In the genomic region with DNA sequence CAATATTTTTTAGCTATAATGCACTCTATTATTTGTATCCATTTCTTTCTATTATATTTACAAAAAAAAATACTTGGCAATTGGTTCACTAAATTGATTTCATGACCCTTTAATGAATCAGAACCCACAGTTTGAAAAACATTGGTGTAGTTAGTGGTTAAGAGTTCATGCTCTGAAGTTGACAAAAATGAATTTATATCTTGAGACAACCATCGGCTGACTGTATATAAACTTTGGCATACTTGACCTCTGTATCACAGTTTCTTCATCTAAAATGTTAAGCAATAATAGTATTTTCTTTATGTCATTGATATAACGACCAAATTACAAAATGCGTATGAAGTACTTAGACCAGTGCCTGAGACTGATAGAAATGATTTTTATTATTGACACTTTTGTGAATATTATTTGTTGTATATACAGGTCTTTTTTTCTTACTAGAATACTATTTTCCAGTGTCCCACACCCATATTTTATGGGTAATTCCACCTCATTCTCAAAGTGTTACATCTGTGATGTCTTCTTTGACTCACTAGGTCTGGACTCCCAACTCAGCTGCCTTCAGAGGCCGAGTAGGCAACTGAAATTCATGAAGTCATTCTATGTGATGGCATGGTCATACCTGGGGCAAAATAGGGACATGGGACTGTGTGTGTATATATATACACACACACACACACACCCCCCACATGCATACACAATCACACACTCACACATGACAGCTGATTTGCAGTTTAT, we compare ENCODE assay signal across 18 cellular contexts.
DNase-seq lines count a peak whose midpoint lies in the region; ATAC-seq and TF ChIP-seq lines count a peak whose summit lies in the region.
"Had no signal": no experiment of that assay in that cellular context is flagged by ENCODE, and none has a peak within 500 bp of the region (broad histone marks: within the 10 kb centered on the region; RNA-seq: fewer than 3 reads in every experiment).

No MANE protein-coding gene starts in this region.

- H3K4me2 ChIP-seq in smooth muscle cell = no peak overlapping the region
- H3K4me2 ChIP-seq: BLaER1 treated with 17β-estradiol and CSF1 and Interleukin-3, amounts not matched to agents 10 nM and 100 nM had no signal

- DNase-seq in GM04503 (ENCODE audit: low read depth) (peak; percentile 15), amniotic epithelial cell (ENCODE audit: low read depth) (peak; percentile 50), fibroblast of villous mesenchyme (ENCODE audit: low read depth) (peak; percentile 33), smooth muscle cell (lab: John Stamatoyannopoulos, UW; ENCODE audit: unreplicated experiment) (no peak), stomach (no peak), prostate gland (ENCODE audit: low spot score) (no peak)
- DNase-seq: CD8-positive, alpha-beta memory T cell; DMS79; GDM1; KG1; NCI-H1436; NCI-H2029; NCI-H2171; NCI-H748 treated with DMSO at 0.1 percent for 48 hours; OCI-M1; SIG-M5 had no signal

- H3K9ac ChIP-seq in smooth muscle cell (ENCODE audit: low read depth) = no peak overlapping the region
- H3K9ac ChIP-seq: BLaER1 treated with 17β-estradiol and CSF1 and Interleukin-3, amounts not matched to agents 10 nM and 100 nM had no signal

- no peaks in the 10 kb centered on the region for H3K4me1 ChIP-seq in smooth muscle cell (ENCODE audit: low read depth)
- H3K4me1 ChIP-seq in stomach = peaks cover 0 to 5% (median 0%) of the 10 kb centered on the region in 4 donors
- no peaks in the 10 kb centered on the region for H3K4me1 ChIP-seq in prostate gland (replicated peaks)
- H3K4me1 ChIP-seq: BLaER1 treated with 17β-estradiol and CSF1 and Interleukin-3, amounts not matched to agents 10 nM and 100 nM had no signal

- no peaks in the 10 kb centered on the region for H3F3A ChIP-seq in smooth muscle cell (ENCODE audit: low read depth)

- TF ChIP-seq POLR2A in stomach (IDR thresholded peaks at IDR 0.05) (no peak), prostate gland (IDR thresholded peaks at IDR 0.05) (no peak)

- no peak for ATAC-seq in HG03442 (IDR thresholded peaks at IDR 0.05; ENCODE audit: unreplicated experiment)

- no peaks in the 10 kb centered on the region for H4K20me1 ChIP-seq in smooth muscle cell (ENCODE audit: low read depth)
- H4K20me1 ChIP-seq: BLaER1 treated with 17β-estradiol and CSF1 and Interleukin-3, amounts not matched to agents 10 nM and 100 nM had no signal

- WGBS in smooth muscle cell (ENCODE audit: low lambda C conversion rate) = 84% methylated on average over 4 of the region's 4 CpGs
- WGBS in stomach, 5 donors = 78 to 88% (median 83%) methylated on average over 4 of the region's 4 CpGs
- WGBS in prostate gland = 90% methylated on average over 4 of the region's 4 CpGs

- H3K27ac ChIP-seq in smooth muscle cell (ENCODE audit: low read depth) (no peak overlapping the region), stomach (no peak overlapping the region), prostate gland (no peak overlapping the region)
- H3K27ac ChIP-seq: BLaER1 treated with 17β-estradiol and CSF1 and Interleukin-3, amounts not matched to agents 10 nM and 100 nM had no signal

- H2AFZ ChIP-seq in smooth muscle cell (ENCODE audit: low read depth) = no peak overlapping the region

- no peak for TF ChIP-seq EP300 in stomach (IDR thresholded peaks at IDR 0.05)

- TF ChIP-seq CTCF in fibroblast of villous mesenchyme (IDR thresholded peaks at IDR 0.05; ENCODE audit: insufficient read depth, low read depth, low read length) (no peak), smooth muscle cell (IDR thresholded peaks at IDR 0.05; ENCODE audit: borderline replicate concordance, insufficient read depth, poor library complexity, severe bottlenecking) (no peak), stomach (IDR thresholded peaks at IDR 0.05) (no peak), prostate gland (IDR thresholded peaks at IDR 0.05) (no peak)

- no peaks in the 10 kb centered on the region for H3K27me3 ChIP-seq in smooth muscle cell (ENCODE audit: low read depth)
- H3K27me3 ChIP-seq in stomach = no peaks in the 10 kb centered on the region
- H3K27me3 ChIP-seq in prostate gland (replicated peaks; ENCODE audit: insufficient read depth) = no peaks in the 10 kb centered on the region
- H3K27me3 ChIP-seq: BLaER1 treated with 17β-estradiol and CSF1 and Interleukin-3, amounts not matched to agents 10 nM and 100 nM had no signal

- intact Hi-C loops in stomach (cut with DNase I; ENCODE audit: low total_unique reads) (no loop called here), prostate gland (cut with DNase I) (no loop called here)

- H3K9me3 ChIP-seq in smooth muscle cell (replicated peaks; ENCODE audit: low read depth) (no peaks in the 10 kb centered on the region), stomach (no peaks in the 10 kb centered on the region), prostate gland (no peaks in the 10 kb centered on the region)
- H3K9me3 ChIP-seq: BLaER1 treated with 17β-estradiol and CSF1 and Interleukin-3, amounts not matched to agents 10 nM and 100 nM had no signal

- no peaks in the 10 kb centered on the region for H3K36me3 ChIP-seq in smooth muscle cell (ENCODE audit: low read depth)
- H3K36me3 ChIP-seq in stomach = no peaks in the 10 kb centered on the region
- no peaks in the 10 kb centered on the region for H3K36me3 ChIP-seq in prostate gland
- H3K36me3 ChIP-seq: BLaER1 treated with 17β-estradiol and CSF1 and Interleukin-3, amounts not matched to agents 10 nM and 100 nM had no signal

- no peaks in the 10 kb centered on the region for H3K79me2 ChIP-seq in smooth muscle cell (ENCODE audit: low read depth)

- H3K4me3 ChIP-seq in fibroblast of villous mesenchyme (ENCODE audit: low read depth, low read length) = no peak overlapping the region
- no peak overlapping the region for H3K4me3 ChIP-seq in smooth muscle cell
- H3K4me3 ChIP-seq in stomach = no peak overlapping the region
- H3K4me3 ChIP-seq in prostate gland = no peak overlapping the region
- H3K4me3 ChIP-seq: BLaER1 treated with 17β-estradiol and CSF1 and Interleukin-3, amounts not matched to agents 10 nM and 100 nM had no signal

Comparison
In these comparisons a context has a peak if more than half of its experiments do, and no peak if none do; other contexts are left out.
1. DNase-seq: peak in GM04503 (single experiment), amniotic epithelial cell (single experiment) and fibroblast of villous mesenchyme (single experiment); none in smooth muscle cell (single experiment), stomach (single experiment) and prostate gland (single experiment).